In the genomic region with DNA sequence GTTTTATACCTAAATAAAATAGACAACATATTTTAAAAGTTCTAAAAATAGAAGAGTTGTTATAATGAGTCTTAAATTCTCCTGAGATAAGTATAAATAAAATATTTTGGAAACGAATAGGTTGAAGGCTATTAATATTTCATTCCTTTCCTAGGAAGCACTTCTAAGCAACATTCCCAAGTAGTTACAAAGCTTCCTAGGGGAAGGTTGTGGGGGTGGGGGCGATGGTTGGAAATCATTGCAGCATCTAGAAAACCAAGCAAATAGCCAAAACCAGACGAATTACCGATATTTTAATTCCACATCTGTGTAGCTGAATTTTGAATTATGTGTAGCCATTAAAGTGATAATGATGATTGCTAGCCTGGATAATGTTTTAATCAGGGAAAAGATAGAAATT, we compare ENCODE assay signal across 1 cellular context.
TF ChIP-seq lines count a peak whose summit lies in the region.

No MANE protein-coding gene starts in this region.

TF ChIP-seq in endothelial cell of umbilical vein, 7 proteins besides CTCF, POLR2A, EP300 and RAD21:
- no peak for TF ChIP-seq MYC (IDR thresholded peaks at IDR 0.05; ENCODE audit: low read depth, low read length)
- TF ChIP-seq POLR2AphosphoS5 (IDR thresholded peaks at IDR 0.05; ENCODE audit: insufficient read depth, low read depth, low read length): no peak
- TF ChIP-seq, protein P1, sequence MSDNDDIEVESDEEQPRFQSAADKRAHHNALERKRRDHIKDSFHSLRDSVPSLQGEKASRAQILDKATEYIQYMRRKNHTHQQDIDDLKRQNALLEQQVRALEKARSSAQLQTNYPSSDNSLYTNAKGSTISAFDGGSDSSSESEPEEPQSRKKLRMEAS (IDR thresholded peaks at IDR 0.05; ENCODE audit: insufficient read depth, insufficient read length): no peak
- no peak for TF ChIP-seq FOS (IDR thresholded peaks at IDR 0.05; ENCODE audit: borderline replicate concordance, insufficient read depth, low read length)
- no peak for TF ChIP-seq EZH2 (IDR thresholded peaks at IDR 0.05; ENCODE audit: borderline replicate concordance, low read depth, low read length, severe bottlenecking)
- no peak for TF ChIP-seq GATA2 (IDR thresholded peaks at IDR 0.05; ENCODE audit: insufficient read depth, insufficient read length, low read depth, low read length)
- no peak for TF ChIP-seq JUN (IDR thresholded peaks at IDR 0.05; ENCODE audit: borderline replicate concordance, insufficient read depth, insufficient read length, low read depth)
